1 cellular context compared by ENCODE assay signal in genomic region chr2:241842620-241843211, GRCh38.
TF ChIP-seq lines count a peak whose summit lies in the region.

No MANE protein-coding gene starts in this region.

TF ChIP-seq in liver, 16 proteins besides CTCF, POLR2A, EP300 and RAD21 (continued from another document):
- no peak for TF ChIP-seq EGR1 (IDR thresholded peaks at IDR 0.05; ENCODE audit: low read depth in 2 of 2)
- TF ChIP-seq MAX (IDR thresholded peaks at IDR 0.05) = no peak
- no peak for TF ChIP-seq HNF4G (IDR thresholded peaks at IDR 0.05)
- TF ChIP-seq TAF1 (conservative IDR thresholded peaks at IDR 0.05) = no peak
- TF ChIP-seq SP1 (IDR thresholded peaks at IDR 0.05) = peak; percentile 17
